12 cellular contexts compared by ENCODE assay signal in the genomic region with DNA sequence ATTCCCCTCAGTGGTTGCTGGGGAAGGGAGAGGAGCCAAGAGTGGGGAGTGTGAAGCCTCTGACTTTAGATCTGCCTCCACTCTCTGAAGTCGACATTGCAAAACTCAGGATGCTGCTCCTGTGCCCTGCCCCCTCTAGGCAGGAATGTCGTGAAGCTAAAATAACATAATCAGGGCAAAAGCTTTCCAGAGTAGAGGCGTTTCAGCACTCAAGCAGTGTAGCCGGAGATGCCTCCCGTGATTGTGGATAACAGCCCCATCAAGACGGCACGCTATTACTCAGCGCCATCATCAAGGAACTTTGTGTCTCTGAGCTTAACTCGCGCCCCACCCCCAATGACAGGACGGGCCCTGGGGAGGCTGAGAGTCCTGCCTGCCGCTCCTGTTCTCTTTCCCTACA.
DNase-seq lines count a peak whose midpoint lies in the region; ATAC-seq and TF ChIP-seq lines count a peak whose summit lies in the region.
"Had no signal": no experiment of that assay in that cellular context is flagged by ENCODE, and none has a peak within 500 bp of the region (broad histone marks: within the 10 kb centered on the region; RNA-seq: fewer than 3 reads in every experiment).

No MANE protein-coding gene starts in this region.

- TF ChIP-seq CTCF in AG09309 (IDR thresholded peaks at IDR 0.05; ENCODE audit: control insufficient read depth, insufficient read depth, low read depth, low read length, missing control alignments) (peak; percentile 33), HEK293 (tag by site-specific recombination; IDR thresholded peaks at IDR 0.05) (peak; percentile 46; the same call in 1 of the 2 replicates)

- POLR2A ChIA-PET in HEK293 (lab: Yijun Ruan, JAX): no interaction called here

- no peaks in the 10 kb centered on the region for H3K4me1 Mint-ChIP-seq in stimulated activated naive CD8-positive, alpha-beta T cell treated with anti-CD3 and anti-CD28 coated beads, Interleukin-15, amount 100 ng/mL, for 72 hours
- H3K4me1 Mint-ChIP-seq: memory B cell had no signal

- H3K4me3 Mint-ChIP-seq in stimulated activated naive CD8-positive, alpha-beta T cell treated with anti-CD3 and anti-CD28 coated beads, Interleukin-15, amount 100 ng/mL, for 72 hours: no peak overlapping the region
- H3K4me3 Mint-ChIP-seq: memory B cell had no signal

- H3K4me1 ChIP-seq in HEK293 (ENCODE audit: control insufficient read depth, insufficient read depth, low read length): no peaks in the 10 kb centered on the region

- no peaks in the 10 kb centered on the region for H3K9me3 Mint-ChIP-seq in stimulated activated naive CD8-positive, alpha-beta T cell treated with anti-CD3 and anti-CD28 coated beads, Interleukin-15, amount 100 ng/mL, for 72 hours
- H3K9me3 Mint-ChIP-seq: memory B cell had no signal

- no peaks in the 10 kb centered on the region for H3K9me3 ChIP-seq in HEK293 (ENCODE audit: control insufficient read depth, insufficient read depth, low read depth, low read length)

- H3K4me3 ChIP-seq in AG09309 (ENCODE audit: control insufficient read depth, low read depth, low read length) (no peak overlapping the region), HEK293 (ENCODE audit: low read depth, low read length) (no peak overlapping the region)
- H3K4me3 ChIP-seq: skin epidermis had no signal

- CTCF ChIA-PET in HEK293 (lab: Yijun Ruan, JAX): interaction anchor here (1.1 to 1.7 kb wide), 3 partner anchors 10 to 22 kb away, joined by 3 to 6 read pairs (median 4); no protein-coding TSS in a partner anchor

- no peak overlapping the region for H3K27ac ChIP-seq in HEK293 (ENCODE audit: extremely low read depth, low read depth, low read length)
- no peak overlapping the region for H3K27ac ChIP-seq in caudate nucleus (ENCODE audit: low read depth, low read length)
- H3K27ac ChIP-seq: skin epidermis had no signal

- ATAC-seq in HG03280 (IDR thresholded peaks at IDR 0.05; ENCODE audit: unreplicated experiment): no peak
- no peak for ATAC-seq in stimulated activated naive CD8-positive, alpha-beta T cell treated with anti-CD3 and anti-CD28 coated beads, Interleukin-15, amount 100 ng/mL, for 72 hours
- ATAC-seq: esophagus mucosa had no signal

- peaks cover 45% of the 10 kb centered on the region for H3K27me3 Mint-ChIP-seq in stimulated activated naive CD8-positive, alpha-beta T cell treated with anti-CD3 and anti-CD28 coated beads, Interleukin-15, amount 100 ng/mL, for 72 hours

- no peak overlapping the region for H3K27ac Mint-ChIP-seq in stimulated activated naive CD8-positive, alpha-beta T cell treated with anti-CD3 and anti-CD28 coated beads, Interleukin-15, amount 100 ng/mL, for 72 hours
- H3K27ac Mint-ChIP-seq: memory B cell had no signal

- no peaks in the 10 kb centered on the region for H3K36me3 ChIP-seq in HEK293 (ENCODE audit: control insufficient read depth in 2 of 2, insufficient read depth in 1 of 2, low read length in 2 of 2)

- peak; percentile 5 for DNase-seq in AG09309 (ENCODE audit: low read depth)
- DNase-seq in caudate nucleus (lab: John Stamatoyannopoulos, UW): peak in 36 of 61 donors; percentile 1 to 84 (median 33)
- peak; percentile 57 for DNase-seq in iris pigment epithelial cell (ENCODE audit: low read depth)
- no peak for DNase-seq in stimulated activated naive CD8-positive, alpha-beta T cell treated with anti-CD3 and anti-CD28 coated beads, Interleukin-15, amount 100 ng/mL, for 72 hours
- no peak for DNase-seq in NCI-H510A treated with DMSO at 0.1 percent for 48 hours (lab: John Stamatoyannopoulos, UW)
- no peak for DNase-seq in NCI-H524 treated with DMSO at 0.1 percent for 48 hours (lab: John Stamatoyannopoulos, UW)
- DNase-seq: amniotic stem cell had no signal

TF ChIP-seq in HEK293, 187 proteins besides CTCF, POLR2A, EP300 and RAD21:
- TF ChIP-seq ZNF157 (tag by site-specific recombination; IDR thresholded peaks at IDR 0.05) (no peak), GFI1B (tag by site-specific recombination; IDR thresholded peaks at IDR 0.05) (peak; percentile 43; the same call in 1 of the 2 replicates), ZNF292 (tag by site-specific recombination; IDR thresholded peaks at IDR 0.05; ENCODE audit: borderline replicate concordance, low read depth) (no peak), ZNF19 (tag by site-specific recombination; IDR thresholded peaks at IDR 0.05; ENCODE audit: low read depth) (no peak), ZNF785 (tag by site-specific recombination; IDR thresholded peaks at IDR 0.05) (no peak), TRIM28 (IDR thresholded peaks at IDR 0.05; ENCODE audit: borderline replicate concordance, low read length) (peak; percentile 22; the same call in 1 of the 2 replicates), ZBTB17 (tag by site-specific recombination; IDR thresholded peaks at IDR 0.05) (0 out of 2 replicates have a peak, but pooled peaks have one; percentile 15), MZF1 (tag by site-specific recombination; IDR thresholded peaks at IDR 0.05; ENCODE audit: borderline replicate concordance) (no peak)
- TF ChIP-seq, protein P1, sequence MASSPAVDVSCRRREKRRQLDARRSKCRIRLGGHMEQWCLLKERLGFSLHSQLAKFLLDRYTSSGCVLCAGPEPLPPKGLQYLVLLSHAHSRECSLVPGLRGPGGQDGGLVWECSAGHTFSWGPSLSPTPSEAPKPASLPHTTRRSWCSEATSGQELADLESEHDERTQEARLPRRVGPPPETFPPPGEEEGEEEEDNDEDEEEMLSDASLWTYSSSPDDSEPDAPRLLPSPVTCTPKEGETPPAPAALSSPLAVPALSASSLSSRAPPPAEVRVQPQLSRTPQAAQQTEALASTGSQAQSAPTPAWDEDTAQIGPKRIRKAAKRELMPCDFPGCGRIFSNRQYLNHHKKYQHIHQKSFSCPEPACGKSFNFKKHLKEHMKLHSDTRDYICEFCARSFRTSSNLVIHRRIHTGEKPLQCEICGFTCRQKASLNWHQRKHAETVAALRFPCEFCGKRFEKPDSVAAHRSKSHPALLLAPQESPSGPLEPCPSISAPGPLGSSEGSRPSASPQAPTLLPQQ (tag by site-specific recombination; IDR thresholded peaks at IDR 0.05): no peak
- TF ChIP-seq, protein P2, sequence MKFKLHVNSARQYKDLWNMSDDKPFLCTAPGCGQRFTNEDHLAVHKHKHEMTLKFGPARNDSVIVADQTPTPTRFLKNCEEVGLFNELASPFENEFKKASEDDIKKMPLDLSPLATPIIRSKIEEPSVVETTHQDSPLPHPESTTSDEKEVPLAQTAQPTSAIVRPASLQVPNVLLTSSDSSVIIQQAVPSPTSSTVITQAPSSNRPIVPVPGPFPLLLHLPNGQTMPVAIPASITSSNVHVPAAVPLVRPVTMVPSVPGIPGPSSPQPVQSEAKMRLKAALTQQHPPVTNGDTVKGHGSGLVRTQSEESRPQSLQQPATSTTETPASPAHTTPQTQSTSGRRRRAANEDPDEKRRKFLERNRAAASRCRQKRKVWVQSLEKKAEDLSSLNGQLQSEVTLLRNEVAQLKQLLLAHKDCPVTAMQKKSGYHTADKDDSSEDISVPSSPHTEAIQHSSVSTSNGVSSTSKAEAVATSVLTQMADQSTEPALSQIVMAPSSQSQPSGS (tag by site-specific recombination; IDR thresholded peaks at IDR 0.05; ENCODE audit: low read depth): no peak

Comparison
In these comparisons a context has a peak if more than half of its experiments do, and no peak if none do; other contexts are left out.
1. DNase-seq: peak in AG09309 (single experiment), caudate nucleus (36 of 61) and iris pigment epithelial cell (single experiment); none in stimulated activated naive CD8-positive, alpha-beta T cell treated with anti-CD3 and anti-CD28 coated beads, Interleukin-15, amount 100 ng/mL, for 72 hours (0 of 2), NCI-H510A treated with DMSO at 0.1 percent for 48 hours (single experiment) and NCI-H524 treated with DMSO at 0.1 percent for 48 hours (single experiment).